Comparison of ENCODE assay signal across 14 cellular contexts in the genomic region with DNA sequence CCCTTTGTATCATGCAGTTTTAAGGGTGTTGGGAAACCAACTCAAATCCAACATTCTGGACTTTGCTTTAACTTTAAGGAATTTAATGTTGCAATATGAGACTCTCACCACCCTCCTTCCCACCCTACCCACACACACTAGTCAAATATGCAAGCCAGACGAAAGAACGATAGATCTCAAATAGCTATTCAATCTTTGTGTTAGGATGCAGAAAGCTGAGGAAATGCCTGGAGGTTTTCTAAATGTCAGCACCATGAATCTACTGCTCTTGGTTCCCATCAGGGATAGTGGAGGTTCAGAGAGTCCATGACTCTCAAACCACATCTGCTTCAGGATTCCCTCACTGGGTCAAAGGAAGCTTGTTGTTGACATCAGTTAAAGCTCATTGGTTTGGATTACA. TPM values are rescaled to one million over a fixed set of nuclear protein-coding genes. Genes with fewer than 3 reads are reported as not detected.
A peak's percentile ranks its signal among the peaks of the same experiment; 100 is the strongest.
DNase-seq lines count a peak whose midpoint lies in the region; TF ChIP-seq lines count a peak whose summit lies in the region.
"Had no signal": no experiment of that assay in that cellular context is flagged by ENCODE, and none has a peak within 500 bp of the region (broad histone marks: within the 10 kb centered on the region; RNA-seq: fewer than 3 reads in every experiment).

No MANE protein-coding gene starts in this region.

- H3K27me3 ChIP-seq in H9 (ENCODE audit: insufficient read depth, low read length) = no peaks in the 10 kb centered on the region
- H3K27me3 ChIP-seq: suprapubic skin had no signal

- H3K4me3 Mint-ChIP-seq in mesothelial cell of epicardium (no peak overlapping the region), H9 (no peak overlapping the region)
- H3K4me3 Mint-ChIP-seq: activated CD8-positive, alpha-beta memory T cell treated with anti-CD3 and anti-CD28 coated beads, Interleukin-2, amount 10 ng/mL, durations not matched to agents 7 days and 5 days had no signal

- no peak overlapping the region for H2AK5ac ChIP-seq in H9 (ENCODE audit: insufficient read length, low read length)

- H3K79me1 ChIP-seq in H9 (ENCODE audit: insufficient read depth, low read depth, low read length, poor library complexity, severe bottlenecking) = no peaks in the 10 kb centered on the region

- peak; percentile 41 for DNase-seq in AG08396 (ENCODE audit: low spot score)
- peak; percentile 31 for DNase-seq in HS-27A (ENCODE audit: low read depth)
- peak; percentile 57 to 62 for DNase-seq in cardiac fibroblast (ENCODE audit: low read depth in 2 of 2)
- DNase-seq in mesothelial cell of epicardium (ENCODE audit: low spot score in 2 of 2, unreplicated experiment in 2 of 2) = no peak
- no peak for DNase-seq in hippocampal formation (lab: John Stamatoyannopoulos, UW)
- no peak for DNase-seq in T-helper 2 cell
- DNase-seq in NCI-H1417 (lab: John Stamatoyannopoulos, UW) = no peak
- DNase-seq in H9 = no peak
- DNase-seq: activated CD4-positive, CD25-positive, alpha-beta regulatory T cell; activated CD8-positive, alpha-beta memory T cell treated with anti-CD3 and anti-CD28 coated beads, Interleukin-2, amount 10 ng/mL, durations not matched to agents 7 days and 5 days; activated naive CD4-positive, alpha-beta T cell; DMS79; NCI-H1092 had no signal

- no peak overlapping the region for H2BK120ac ChIP-seq in H9 (ENCODE audit: low read depth, low read length, poor library complexity, severe bottlenecking)

- H3K9me3 Mint-ChIP-seq in mesothelial cell of epicardium (no peaks in the 10 kb centered on the region), H9 (no peaks in the 10 kb centered on the region)

- H4K91ac ChIP-seq in H9 (ENCODE audit: insufficient read length, low read depth, low read length) = no peak overlapping the region

- peak overlapping the region; percentile 81 for H3K27ac Mint-ChIP-seq in mesothelial cell of epicardium
- H3K27ac Mint-ChIP-seq in H9 = no peak overlapping the region
- H3K27ac Mint-ChIP-seq: activated CD8-positive, alpha-beta memory T cell treated with anti-CD3 and anti-CD28 coated beads, Interleukin-2, amount 10 ng/mL, durations not matched to agents 7 days and 5 days had no signal

- no peak overlapping the region for H2BK15ac ChIP-seq in H9 (ENCODE audit: low read depth, low read length)

- no peak overlapping the region for H2AFZ ChIP-seq in H9 (ENCODE audit: low read length)

- no peak overlapping the region for H3K56ac ChIP-seq in H9 (ENCODE audit: insufficient read length, low read depth, low read length)

- no peaks in the 10 kb centered on the region for H3K23me2 ChIP-seq in H9 (ENCODE audit: insufficient read length, low read depth, low read length, poor library complexity, severe bottlenecking)

- no peak overlapping the region for H4K8ac ChIP-seq in H9 (replicated peaks; ENCODE audit: insufficient read length, low read depth, low read length)

- H3K4me3 ChIP-seq in cardiac fibroblast (replicated peaks in 1 of 2; ENCODE audit: low read depth in 2 of 2, low read length in 2 of 2) = no peak overlapping the region
- H3K4me3 ChIP-seq: suprapubic skin had no signal

- WGBS in H9 (ENCODE audit: extremely low coverage, insufficient read length, low lambda C conversion rate) = no CpG with 5 or more reads among the region's 2 CpGs

- no peak overlapping the region for H3K9ac ChIP-seq in H9 (ENCODE audit: extremely low read depth, insufficient read length, low read length)

- H3K4me2 ChIP-seq in H9 (ENCODE audit: insufficient read depth, insufficient read length, low read length) = no peak overlapping the region

- no peak overlapping the region for H2BK5ac ChIP-seq in H9 (ENCODE audit: insufficient read length, low read length)

- 0 out of 2 replicates have a peak, but pooled peaks cover 2% of the 10 kb centered on the region for H3K79me2 ChIP-seq in H9 (ENCODE audit: insufficient read depth, low read length)

- H2BK12ac ChIP-seq in H9 (ENCODE audit: insufficient read length, low read depth, low read length) = no peak overlapping the region

- H3K18ac ChIP-seq in H9 (ENCODE audit: insufficient read length, low read depth, low read length) = no peak overlapping the region

- no peak overlapping the region for H3T11ph ChIP-seq in H9 (ENCODE audit: low read length)

- H3K36me3 Mint-ChIP-seq in mesothelial cell of epicardium = no peaks in the 10 kb centered on the region
- no peaks in the 10 kb centered on the region for H3K36me3 Mint-ChIP-seq in H9 (ENCODE audit: insufficient read depth in 1 of 3, low read depth in 3 of 3)
- H3K36me3 Mint-ChIP-seq: activated CD8-positive, alpha-beta memory T cell treated with anti-CD3 and anti-CD28 coated beads, Interleukin-2, amount 10 ng/mL, durations not matched to agents 7 days and 5 days had no signal

- no peak overlapping the region for H4K5ac ChIP-seq in H9 (ENCODE audit: insufficient read length, low read depth, low read length)

- no peak overlapping the region for H3K27ac ChIP-seq in H9 (ENCODE audit: insufficient read length, low read depth, low read length)
- H3K27ac ChIP-seq: suprapubic skin had no signal

- no peaks in the 10 kb centered on the region for H3K27me3 Mint-ChIP-seq in mesothelial cell of epicardium (ENCODE audit: low read depth)
- no peaks in the 10 kb centered on the region for H3K27me3 Mint-ChIP-seq in H9 (ENCODE audit: low read depth)
- H3K27me3 Mint-ChIP-seq: activated CD8-positive, alpha-beta memory T cell treated with anti-CD3 and anti-CD28 coated beads, Interleukin-2, amount 10 ng/mL, durations not matched to agents 7 days and 5 days had no signal

- no peak overlapping the region for H3K14ac ChIP-seq in H9 (ENCODE audit: insufficient read depth, low read length)

- H3K4ac ChIP-seq in H9 (ENCODE audit: low read depth, low read length) = no peak overlapping the region

- no peaks in the 10 kb centered on the region for H3K9me3 ChIP-seq in H9 (ENCODE audit: control insufficient read depth, low read depth, low read length)
- H3K9me3 ChIP-seq: suprapubic skin had no signal

- no peak overlapping the region for H2BK20ac ChIP-seq in H9 (ENCODE audit: low read depth, low read length, poor library complexity, severe bottlenecking)

- no peak overlapping the region for H3K23ac ChIP-seq in H9 (ENCODE audit: insufficient read length, low read depth, low read length)

- H3K4me1 ChIP-seq in H9 (ENCODE audit: insufficient read depth, low read length) = no peaks in the 10 kb centered on the region

- H3K4me1 Mint-ChIP-seq in mesothelial cell of epicardium (peaks cover 68% of the 10 kb centered on the region), H9 (peaks cover 13 to 24% of the 10 kb centered on the region in 2 experiments)

- no peaks in the 10 kb centered on the region for H4K20me1 ChIP-seq in H9 (ENCODE audit: control insufficient read depth, insufficient read depth, insufficient read length)

- TF ChIP-seq CTCF in cardiac fibroblast (IDR thresholded peaks at IDR 0.05; ENCODE audit: low read depth, low read length) (no peak), mesothelial cell of epicardium (IDR thresholded peaks at IDR 0.05; ENCODE audit: unreplicated experiment) (no peak), H9 (conservative IDR thresholded peaks at IDR 0.05) (no peak)

RNA-seq across cellular contexts. Expression of a gene that starts 33.7 kb away (rescaled TPM):
- total RNA-seq in mesothelial cell of epicardium (27.2 to 30.5 TPM (median 28.2 TPM) in 3 replicates), H9 (2021) (3.1 and 4.0 TPM in 2 replicates)

Comparison
In these comparisons a context has a peak if more than half of its experiments do, and no peak if none do; other contexts are left out.
1. DNase-seq: peak in AG08396 (single experiment), HS-27A (single experiment) and cardiac fibroblast (2 of 2); none in mesothelial cell of epicardium (0 of 2), hippocampal formation (0 of 2), T-helper 2 cell (0 of 5), NCI-H1417 (0 of 3) and H9 (single experiment).